ENCODE assay signal across 1 cellular context in genomic region chr16:81232740-81233367, GRCh38.
TF ChIP-seq lines count a peak whose summit lies in the region.

No MANE protein-coding gene starts in this region.

TF ChIP-seq in K562, 482 proteins besides CTCF, POLR2A, EP300 and RAD21 (continued from another document and continues in another):
- no peak for TF ChIP-seq RNF219 (CRISPR knock-in tag; IDR thresholded peaks at IDR 0.05)
- TF ChIP-seq, protein P1, sequence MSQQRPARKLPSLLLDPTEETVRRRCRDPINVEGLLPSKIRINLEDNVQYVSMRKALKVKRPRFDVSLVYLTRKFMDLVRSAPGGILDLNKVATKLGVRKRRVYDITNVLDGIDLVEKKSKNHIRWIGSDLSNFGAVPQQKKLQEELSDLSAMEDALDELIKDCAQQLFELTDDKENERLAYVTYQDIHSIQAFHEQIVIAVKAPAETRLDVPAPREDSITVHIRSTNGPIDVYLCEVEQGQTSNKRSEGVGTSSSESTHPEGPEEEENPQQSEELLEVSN (IDR thresholded peaks at IDR 0.05; ENCODE audit: borderline replicate concordance in 1 of 2, extremely low read depth in 1 of 2, insufficient read depth in 1 of 2, insufficient read length in 1 of 2, low read depth in 1 of 2, low read length in 1 of 2, poor library complexity in 1 of 2, severe bottlenecking in 1 of 2) = peak in 1 of 2 experiments; percentile 19
- TF ChIP-seq GMEB1 (CRISPR knock-in tag; IDR thresholded peaks at IDR 0.05) = no peak
- peak; percentile 77 for TF ChIP-seq NFYB (IDR thresholded peaks at IDR 0.05; ENCODE audit: extremely low read depth, insufficient read length)
- 0 out of 2 replicates have a peak, but pooled peaks have one; percentile 27 for TF ChIP-seq CREB3 (tag; conservative IDR thresholded peaks at IDR 0.05; ENCODE audit: low read depth)
- peak; percentile 56 for TF ChIP-seq RBM25 (IDR thresholded peaks at IDR 0.05; ENCODE audit: low read depth, low read length, severe bottlenecking)
- TF ChIP-seq, protein P2, sequence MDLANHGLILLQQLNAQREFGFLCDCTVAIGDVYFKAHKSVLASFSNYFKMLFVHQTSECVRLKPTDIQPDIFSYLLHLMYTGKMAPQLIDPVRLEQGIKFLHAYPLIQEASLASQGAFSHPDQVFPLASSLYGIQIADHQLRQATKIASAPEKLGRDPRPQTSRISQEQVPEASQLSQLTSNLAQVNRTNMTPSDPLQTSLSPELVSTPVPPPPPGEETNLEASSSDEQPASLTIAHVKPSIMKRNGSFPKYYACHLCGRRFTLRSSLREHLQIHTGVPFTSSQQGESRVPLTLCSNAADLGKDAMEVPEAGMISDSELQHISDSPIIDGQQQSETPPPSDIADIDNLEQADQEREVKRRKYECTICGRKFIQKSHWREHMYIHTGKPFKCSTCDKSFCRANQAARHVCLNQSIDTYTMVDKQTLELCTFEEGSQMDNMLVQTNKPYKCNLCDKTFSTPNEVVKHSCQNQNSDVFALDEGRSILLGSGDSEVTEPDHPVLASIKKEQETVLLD (IDR thresholded peaks at IDR 0.05) = no peak
- peak; percentile 85 for TF ChIP-seq MGA (IDR thresholded peaks at IDR 0.05)
- no peak for TF ChIP-seq ETS2 (tag; IDR thresholded peaks at IDR 0.05; ENCODE audit: borderline replicate concordance, poor library complexity, severe bottlenecking)
- peak; percentile 42; the same call in 1 of the 2 replicates for TF ChIP-seq CBX1 (IDR thresholded peaks at IDR 0.05; ENCODE audit: low read depth)
- no peak for TF ChIP-seq YY1 (IDR thresholded peaks at IDR 0.05; ENCODE audit: borderline replicate concordance in 1 of 3, control insufficient read depth in 1 of 3, extremely low read depth in 1 of 3, insufficient read depth in 3 of 3, insufficient read length in 1 of 3, insufficient replicate concordance in 2 of 3, low read depth in 1 of 3, low read length in 2 of 3)
- TF ChIP-seq, protein P3, sequence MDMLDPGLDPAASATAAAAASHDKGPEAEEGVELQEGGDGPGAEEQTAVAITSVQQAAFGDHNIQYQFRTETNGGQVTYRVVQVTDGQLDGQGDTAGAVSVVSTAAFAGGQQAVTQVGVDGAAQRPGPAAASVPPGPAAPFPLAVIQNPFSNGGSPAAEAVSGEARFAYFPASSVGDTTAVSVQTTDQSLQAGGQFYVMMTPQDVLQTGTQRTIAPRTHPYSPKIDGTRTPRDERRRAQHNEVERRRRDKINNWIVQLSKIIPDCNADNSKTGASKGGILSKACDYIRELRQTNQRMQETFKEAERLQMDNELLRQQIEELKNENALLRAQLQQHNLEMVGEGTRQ (CRISPR knock-in tag; IDR thresholded peaks at IDR 0.05) = peak; percentile 86
- TF ChIP-seq, protein P4, sequence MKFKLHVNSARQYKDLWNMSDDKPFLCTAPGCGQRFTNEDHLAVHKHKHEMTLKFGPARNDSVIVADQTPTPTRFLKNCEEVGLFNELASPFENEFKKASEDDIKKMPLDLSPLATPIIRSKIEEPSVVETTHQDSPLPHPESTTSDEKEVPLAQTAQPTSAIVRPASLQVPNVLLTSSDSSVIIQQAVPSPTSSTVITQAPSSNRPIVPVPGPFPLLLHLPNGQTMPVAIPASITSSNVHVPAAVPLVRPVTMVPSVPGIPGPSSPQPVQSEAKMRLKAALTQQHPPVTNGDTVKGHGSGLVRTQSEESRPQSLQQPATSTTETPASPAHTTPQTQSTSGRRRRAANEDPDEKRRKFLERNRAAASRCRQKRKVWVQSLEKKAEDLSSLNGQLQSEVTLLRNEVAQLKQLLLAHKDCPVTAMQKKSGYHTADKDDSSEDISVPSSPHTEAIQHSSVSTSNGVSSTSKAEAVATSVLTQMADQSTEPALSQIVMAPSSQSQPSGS (CRISPR knock-in tag; IDR thresholded peaks at IDR 0.05) = 0 out of 2 replicates have a peak, but pooled peaks have one; percentile 27
- TF ChIP-seq RAD51 (IDR thresholded peaks at IDR 0.05; ENCODE audit: borderline replicate concordance, low read depth) = peak; percentile 91
- TF ChIP-seq NEUROD1 (IDR thresholded peaks at IDR 0.05; ENCODE audit: borderline replicate concordance, low read depth, low read length, partially characterized antibody) = no peak
- peak in 1 of 2 experiments; percentile 8; a peak in 1 of 3 replicates for TF ChIP-seq CBX3 (IDR thresholded peaks at IDR 0.05; ENCODE audit: borderline replicate concordance in 1 of 2, low read length in 2 of 2)
- TF ChIP-seq NR4A1 (CRISPR knock-in tag; IDR thresholded peaks at IDR 0.05) = no peak
- TF ChIP-seq NR4A1 (tag; IDR thresholded peaks at IDR 0.05) = 0 out of 2 replicates have a peak, but pooled peaks have one; percentile 38
- TF ChIP-seq TRIM24 (IDR thresholded peaks at IDR 0.05) = no peak
- TF ChIP-seq TOE1 (IDR thresholded peaks at IDR 0.05; ENCODE audit: borderline replicate concordance) = peak; percentile 91; the same call in 1 of the 2 replicates
- TF ChIP-seq TOE1 (CRISPR knock-in tag; IDR thresholded peaks at IDR 0.05; ENCODE audit: borderline replicate concordance, low read depth) = no peak
- peak; percentile 95 for TF ChIP-seq TFE3 (CRISPR knock-in tag; IDR thresholded peaks at IDR 0.05)
- TF ChIP-seq FOS (IDR thresholded peaks at IDR 0.05; ENCODE audit: extremely low read depth, insufficient read length) = peak; percentile 24
- peak; percentile 61 for TF ChIP-seq ZNF143 (CRISPR knock-in tag; IDR thresholded peaks at IDR 0.05)
- 0 out of 2 replicates have a peak, but pooled peaks have one; percentile 20 for TF ChIP-seq CBFA2T2 (conservative IDR thresholded peaks at IDR 0.05)
- TF ChIP-seq NR2C1 (IDR thresholded peaks at IDR 0.05) = no peak
- no peak for TF ChIP-seq NR2C1 (tag; IDR thresholded peaks at IDR 0.05)
- 0 out of 2 replicates have a peak, but pooled peaks have one; percentile 47 for TF ChIP-seq HDAC8 (tag; IDR thresholded peaks at IDR 0.05)
- 0 out of 2 replicates have a peak, but pooled peaks have one; percentile 23 for TF ChIP-seq LCOR (CRISPR knock-in tag; IDR thresholded peaks at IDR 0.05)
